ENCODE assay signal across 8 cellular contexts in the genomic region with DNA sequence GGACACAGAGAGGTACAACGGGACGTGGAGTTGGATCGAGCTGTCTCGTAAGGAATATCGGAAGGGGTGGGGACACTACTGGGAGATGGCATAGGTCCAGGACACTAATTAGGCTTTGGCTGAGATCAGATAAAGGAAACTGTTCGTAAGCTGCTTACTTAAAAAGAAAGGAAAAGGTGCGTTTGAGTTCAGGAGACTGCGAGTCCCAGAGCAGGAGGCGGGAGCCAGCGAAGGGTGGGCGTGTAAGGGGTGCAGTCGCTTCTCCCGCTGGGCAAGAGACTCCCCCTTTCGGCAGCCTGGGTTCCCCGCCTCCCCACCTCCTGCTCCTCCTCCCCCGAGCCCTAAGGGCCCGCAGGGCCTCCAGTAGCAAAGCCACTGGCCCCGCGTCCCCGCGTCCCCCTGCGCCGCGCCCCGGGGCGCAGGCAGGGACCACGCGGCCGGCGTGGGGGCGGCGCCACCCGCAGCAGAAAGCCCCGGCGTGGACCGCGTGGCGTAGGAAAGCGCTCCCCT. TPM values are rescaled to one million over a fixed set of nuclear protein-coding genes. Genes with fewer than 3 reads are reported as not detected.
DNase-seq lines count a peak whose midpoint lies in the region; ATAC-seq, FAIRE-seq and TF ChIP-seq lines count a peak whose summit lies in the region.

No MANE protein-coding gene starts in this region.

- TF ChIP-seq EP300 in K562 (IDR thresholded peaks at IDR 0.05; ENCODE audit: low read length): no peak

- POLR2A ChIA-PET in K562 (lab: Yijun Ruan, JAX): interaction anchor here (0.6 to 1.3 kb wide), 6 partner anchors 10 to 541 kb away, joined by 3 to 5 read pairs (median 4); no protein-coding TSS in a partner anchor

- H3K27ac ChIP-seq in K562 (ENCODE audit: extremely low read depth, low read depth, low read length) (peak overlapping the region; percentile 88), smooth muscle cell (ENCODE audit: low read depth) (peak overlapping the region; percentile 52)

- peak overlapping the region; percentile 98 for H3K4me2 ChIP-seq in K562 (ENCODE audit: insufficient read depth, low read length)
- peak overlapping the region; percentile 97 for H3K4me2 ChIP-seq in smooth muscle cell

- H3K4me3 ChIP-seq in GM06990 (replicated peaks; ENCODE audit: low read depth, low read length) (peak overlapping the region; percentile 78), K562 (peak overlapping the region; percentile 86), smooth muscle cell (peak overlapping the region; percentile 75)

- no peaks in the 10 kb centered on the region for H3K9me1 ChIP-seq in K562 (ENCODE audit: control insufficient read depth, insufficient read depth, low read length)

- H3K36me3 Mint-ChIP-seq in IgD-negative memory B cell: no peaks in the 10 kb centered on the region

- TF ChIP-seq CTCF in GM06990 (IDR thresholded peaks at IDR 0.05; ENCODE audit: insufficient read depth, low read length, poor library complexity, severe bottlenecking) (peak; percentile 60), K562 (IDR thresholded peaks at IDR 0.05 in 2 of 3, conservative IDR thresholded peaks at IDR 0.05 in 1 of 3; ENCODE audit: insufficient read depth in 2 of 3, low read depth in 1 of 3, low read length in 3 of 3) (peak in 1 of 3 experiments; percentile 27; a peak in 2 of 6 replicates), smooth muscle cell (IDR thresholded peaks at IDR 0.05; ENCODE audit: borderline replicate concordance, insufficient read depth, poor library complexity, severe bottlenecking) (peak; percentile 26)

- intact Hi-C loops in K562 (cut with micrococcal nuclease): loop anchor here (5.0 kb wide), 1 partner anchor 108 kb away; no protein-coding TSS in a partner anchor

- H3K9me3 ChIP-seq in K562 (replicated peaks; ENCODE audit: control insufficient read depth, insufficient read depth, low read depth, low read length): no peaks in the 10 kb centered on the region
- no peaks in the 10 kb centered on the region for H3K9me3 ChIP-seq in smooth muscle cell (replicated peaks; ENCODE audit: low read depth)

- WGBS in K562 (ENCODE audit: insufficient coverage, low coverage, missing lambda C conversion rate): under 1% methylated on average over 15 of the region's 39 CpGs
- 4% methylated on average over 17 of the region's 39 CpGs for WGBS in smooth muscle cell (ENCODE audit: low lambda C conversion rate)

- H3K27me3 ChIP-seq in GM06990 (replicated peaks; ENCODE audit: control insufficient read depth, insufficient read depth, low read length) (no peaks in the 10 kb centered on the region), K562 (ENCODE audit: control insufficient read depth in 2 of 2, insufficient read depth in 2 of 2, low read length in 2 of 2) (no peaks in the 10 kb centered on the region), smooth muscle cell (ENCODE audit: low read depth) (no peaks in the 10 kb centered on the region)

- no TSS peak for BruUV-seq in K562 (replicated peaks; lab: Mats Ljungman, UMichigan)

- H3K9ac ChIP-seq in K562 (ENCODE audit: insufficient read depth in 1 of 2, low read depth in 2 of 2, low read length in 2 of 2) (peak overlapping the region; percentile 79 to 96), smooth muscle cell (ENCODE audit: low read depth) (peak overlapping the region; percentile 34)

- H3K4me1 ChIP-seq in K562 (replicated peaks in 1 of 2; ENCODE audit: control insufficient read depth in 2 of 2, insufficient read depth in 2 of 2, low read length in 2 of 2): peaks cover 25 to 32% of the 10 kb centered on the region in 2 experiments; a peak in 4 of 5 replicates
- no peaks in the 10 kb centered on the region for H3K4me1 ChIP-seq in smooth muscle cell (ENCODE audit: low read depth)

- H2AFZ ChIP-seq in K562 (ENCODE audit: low read depth, low read length): peak overlapping the region; percentile 60
- peak overlapping the region; percentile 81 for H2AFZ ChIP-seq in smooth muscle cell (ENCODE audit: low read depth)

- H3K79me2 ChIP-seq in K562 (ENCODE audit: control insufficient read depth, insufficient read depth, low read length) (peaks cover 76% of the 10 kb centered on the region), smooth muscle cell (ENCODE audit: low read depth) (peaks cover 34% of the 10 kb centered on the region)

- ATAC-seq in GM21619 (IDR thresholded peaks at IDR 0.05; ENCODE audit: unreplicated experiment) (peak; percentile 48), K562 (peak; percentile 61)

- in situ Hi-C loops in K562 (cut with MboI): no loop called here

- H3K27ac Mint-ChIP-seq in IgD-negative memory B cell: peak overlapping the region in 2 of 3 donors; percentile 14 to 88

- no peak for TF ChIP-seq POLR2A in K562 (conservative IDR thresholded peaks at IDR 0.05)

- FAIRE-seq in K562 (lab: Jason Lieb, UNC): peak; percentile 71

- H3K4me3 Mint-ChIP-seq in IgD-negative memory B cell: peak overlapping the region; percentile 82 to 97 (median 87)

- H3F3A ChIP-seq in smooth muscle cell (ENCODE audit: low read depth): peaks cover 10% of the 10 kb centered on the region

- CTCF ChIA-PET in K562 (lab: Yijun Ruan, JAX; ENCODE audit: low intra/inter-chr PET ratio): no interaction called here

- H3K27me3 Mint-ChIP-seq in IgD-negative memory B cell: peaks cover 5% of the 10 kb centered on the region

- no peak; a peak in 1 of 4 replicates for TF ChIP-seq RAD21 in K562 (CRISPR knock-in tag; conservative IDR thresholded peaks at IDR 0.05 in 1 of 2, IDR thresholded peaks at IDR 0.05 in 1 of 2)

- DNase-seq in GM06990 (ENCODE audit: extremely low read depth, insufficient read length): peak; percentile 74
- DNase-seq in T-helper 22 cell (ENCODE audit: low read depth): peak; percentile 19
- DNase-seq in K562 (ENCODE audit: extremely low read depth in 1 of 4, low spot score in 3 of 4): peak; percentile 71 to 78 (median 74)
- peak; percentile 61 for DNase-seq in iPS-NIHi11 (ENCODE audit: low spot score)
- DNase-seq in smooth muscle cell (lab: John Stamatoyannopoulos, UW; ENCODE audit: unreplicated experiment): peak; percentile 52
- no peak for DNase-seq in NCI-H1436 treated with DMSO at 0.1 percent for 48 hours (lab: John Stamatoyannopoulos, UW)

- H3K4me1 Mint-ChIP-seq in IgD-negative memory B cell: peaks cover 18 to 28% (median 19%) of the 10 kb centered on the region in 3 donors

- H3K36me3 ChIP-seq in GM06990 (ENCODE audit: control insufficient read depth, insufficient read depth, low read length) (no peaks in the 10 kb centered on the region), K562 (ENCODE audit: control insufficient read depth, insufficient read depth, low read length) (peaks cover 16% of the 10 kb centered on the region; the same call in 2 of the 3 replicates), smooth muscle cell (ENCODE audit: low read depth) (no peaks in the 10 kb centered on the region)

- no peaks in the 10 kb centered on the region for H3K9me3 Mint-ChIP-seq in IgD-negative memory B cell

- H4K20me1 ChIP-seq in K562 (replicated peaks; ENCODE audit: control insufficient read depth, insufficient read depth, low read length) (no peaks in the 10 kb centered on the region), smooth muscle cell (ENCODE audit: low read depth) (no peaks in the 10 kb centered on the region)

TF ChIP-seq in K562, 482 proteins besides CTCF, POLR2A, EP300 and RAD21 (continues in another document):
- peak in 1 of 2 experiments; percentile 21; a peak in 1 of 4 replicates for TF ChIP-seq HDAC1 (IDR thresholded peaks at IDR 0.05)
- TF ChIP-seq, protein P1, sequence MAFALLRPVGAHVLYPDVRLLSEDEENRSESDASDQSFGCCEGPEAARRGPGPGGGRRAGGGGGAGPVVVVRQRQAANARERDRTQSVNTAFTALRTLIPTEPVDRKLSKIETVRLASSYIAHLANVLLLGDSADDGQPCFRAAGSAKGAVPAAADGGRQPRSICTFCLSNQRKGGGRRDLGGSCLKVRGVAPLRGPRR (CRISPR knock-in tag; IDR thresholded peaks at IDR 0.05): no peak

RNA-seq across cellular contexts. Expression of gene ABCC4, which starts 0.6 kb away (rescaled TPM):
- 5.6 TPM for polyA plus RNA-seq in IgD-negative memory B cell
- 171 and 231 TPM in 2 replicates for total RNA-seq in K562 (2011; cell fraction: chromatin; rRNA removed; ENCODE audit: low replicate concordance)
- total RNA-seq in K562 (2011; cell fraction: nucleolus; rRNA removed): 78.9 and 97.5 TPM in 2 replicates
- 124 and 134 TPM in 2 replicates for total RNA-seq in K562 (2011; cell fraction: nucleoplasm; rRNA removed)
- 21.7 and 25.7 TPM in 2 replicates for total RNA-seq in K562 (2014; rRNA removed)
- 37.2 and 42.3 TPM in 2 replicates for total RNA-seq in K562 (2014; rRNA removed; fragmentation: Illumina TruSeq; extraction: Trizol)
- 22.8 and 25.4 TPM in 2 replicates for total RNA-seq in K562 (2015; rRNA removed; fragmentation: Illumina TruSeq; extraction: Trizol)
- 35.8 and 37.3 TPM in 2 replicates for total RNA-seq in K562 (2021)
- polyA plus RNA-seq in K562 (2011; rRNA removed): 34.4 and 46.1 TPM in 2 replicates
- 14.7 and 26.7 TPM in 2 replicates for polyA plus RNA-seq in K562 (2011; cell fraction: cytosol; rRNA removed)
- polyA plus RNA-seq in K562 (2011; cell fraction: nucleus; rRNA removed): 20.7 and 26.2 TPM in 2 replicates
- polyA plus RNA-seq in K562 (2012): 16.4 and 18.6 TPM in 2 replicates
- polyA plus RNA-seq in K562 (2014; fragmentation: Illumina TruSeq; extraction: Trizol): 24.3 and 26.9 TPM in 2 replicates
- polyA plus RNA-seq in K562 (2014; fragmentation: Nextera tagmentation; extraction: Ambion mirVana): 10 to 100 TPM in 1 of 2 experiments, 1 to 10 TPM in 1; 9.4 to 10.5 TPM
- 16.7 and 19.5 TPM in 2 replicates for polyA plus RNA-seq in K562 (2014; rRNA removed)
- 125 and 134 TPM in 2 replicates for polyA minus RNA-seq in K562 (2011; rRNA and poly(A)+ RNA removed)
- polyA minus RNA-seq in K562 (2011; cell fraction: cytosol; rRNA and poly(A)+ RNA removed): 43.1 and 44.1 TPM in 2 replicates
- polyA minus RNA-seq in K562 (2011; cell fraction: nucleus; rRNA and poly(A)+ RNA removed): 48.1 and 77.4 TPM in 2 replicates
- total RNA-seq in smooth muscle cell: 35.9 and 37.7 TPM in 2 replicates
- 11.9 and 15.4 TPM in 2 replicates for polyA plus RNA-seq in smooth muscle cell
